ENCODE assay signal across 12 cellular contexts in the genomic region with DNA sequence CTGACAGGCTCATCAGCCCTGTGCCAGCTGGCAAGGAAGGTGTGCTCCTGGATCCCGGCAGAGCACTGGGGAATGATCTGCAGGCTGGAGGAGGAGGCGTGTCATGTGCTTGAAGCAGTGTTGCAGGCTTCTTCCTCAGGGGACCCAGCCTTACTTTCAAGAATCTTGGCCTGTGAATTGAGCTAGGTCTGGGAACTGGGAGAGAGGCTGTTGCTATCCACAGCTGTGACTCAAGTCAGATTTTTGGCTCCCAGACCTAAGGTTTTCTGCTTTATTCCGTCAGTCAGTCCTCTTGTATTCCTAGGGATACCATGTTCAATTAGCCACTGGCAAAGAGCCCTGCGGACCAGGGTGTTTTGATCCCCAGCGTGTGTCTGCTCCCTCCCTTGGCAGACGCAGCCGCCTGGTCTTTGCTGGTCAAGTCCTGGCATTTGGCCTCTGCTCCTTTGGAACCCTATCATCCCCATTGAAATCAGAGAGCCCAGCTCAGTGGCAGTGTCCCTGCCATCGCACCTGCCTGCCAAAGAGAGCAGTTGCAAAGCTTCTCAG. TPM values are rescaled to one million over a fixed set of nuclear protein-coding genes. Genes with fewer than 3 reads are reported as not detected.
A peak's percentile ranks its signal among the peaks of the same experiment; 100 is the strongest.
DNase-seq lines count a peak whose midpoint lies in the region; ATAC-seq and TF ChIP-seq lines count a peak whose summit lies in the region.
"Had no signal": no experiment of that assay in that cellular context is flagged by ENCODE, and none has a peak within 500 bp of the region (broad histone marks: within the 10 kb centered on the region; RNA-seq: fewer than 3 reads in every experiment).

No MANE protein-coding gene starts in this region.

- no peaks in the 10 kb centered on the region for H3K36me3 ChIP-seq in SJCRH30

- TF ChIP-seq CTCF in foreskin fibroblast (IDR thresholded peaks at IDR 0.05; ENCODE audit: low read depth, low read length) (no peak), omental fat pad (IDR thresholded peaks at IDR 0.05) (no peak)

- no peak overlapping the region for H3K27ac ChIP-seq in SJCRH30
- H3K27ac ChIP-seq: SK-N-MC had no signal

- no peaks in the 10 kb centered on the region for H3K9me3 ChIP-seq in SJCRH30 (replicated peaks)

- H3K4me1 ChIP-seq in SJCRH30: peaks cover 18% of the 10 kb centered on the region

- ATAC-seq in omental fat pad (ENCODE audit: low FRiP score) (peak; percentile 87), HG03442 (IDR thresholded peaks at IDR 0.05; ENCODE audit: unreplicated experiment) (no peak), HG02588 (IDR thresholded peaks at IDR 0.05; ENCODE audit: unreplicated experiment) (no peak)

- peak; percentile 75 for DNase-seq in AG08395 (ENCODE audit: low spot score)
- DNase-seq in NCI-H2196 treated with DMSO at 0.1 percent for 48 hours (lab: John Stamatoyannopoulos, UW; ENCODE audit: unreplicated experiment): peak; percentile 70
- DNase-seq in foreskin fibroblast: peak; percentile 18 to 64
- no peak for DNase-seq in omental fat pad (ENCODE audit: low spot score)
- DNase-seq in CD1c-positive myeloid dendritic cell (ENCODE audit: extremely low spot score): no peak
- no peak for DNase-seq in SJCRH30
- DNase-seq: activated CD4-positive, CD25-positive, alpha-beta regulatory T cell; NCI-H69; stimulated activated CD4-positive, alpha-beta T cell treated with anti-CD3 and anti-CD28 coated beads, Interleukin-15, amount 100 ng/mL, for 24 hours had no signal

- H3K27me3 ChIP-seq in SJCRH30: no peaks in the 10 kb centered on the region

- H3K4me3 ChIP-seq in foreskin fibroblast (ENCODE audit: low read depth in 1 of 2, low read length in 2 of 2): no peak overlapping the region
- no peak overlapping the region for H3K4me3 ChIP-seq in SJCRH30
- H3K4me3 ChIP-seq: SK-N-MC had no signal

RNA-seq across cellular contexts. Expression of gene ASB1, which starts 32.4 kb away (rescaled TPM):
- total RNA-seq in omental fat pad: 10 to 100 TPM; 12.9 to 23.4 (median 14.4) TPM
- total RNA-seq in SJCRH30 (2014; rRNA removed; shearing (Covaris generic)): 43.8 and 46.9 TPM in 2 replicates

Comparison
In these comparisons a context has a peak if more than half of its experiments do, and no peak if none do; other contexts are left out.
1. DNase-seq: peak in AG08395 (single experiment), NCI-H2196 treated with DMSO at 0.1 percent for 48 hours (single experiment) and foreskin fibroblast (2 of 2); none in omental fat pad (single experiment), CD1c-positive myeloid dendritic cell (single experiment) and SJCRH30 (0 of 2).